ENCODE assay signal across 11 cellular contexts in the genomic region with DNA sequence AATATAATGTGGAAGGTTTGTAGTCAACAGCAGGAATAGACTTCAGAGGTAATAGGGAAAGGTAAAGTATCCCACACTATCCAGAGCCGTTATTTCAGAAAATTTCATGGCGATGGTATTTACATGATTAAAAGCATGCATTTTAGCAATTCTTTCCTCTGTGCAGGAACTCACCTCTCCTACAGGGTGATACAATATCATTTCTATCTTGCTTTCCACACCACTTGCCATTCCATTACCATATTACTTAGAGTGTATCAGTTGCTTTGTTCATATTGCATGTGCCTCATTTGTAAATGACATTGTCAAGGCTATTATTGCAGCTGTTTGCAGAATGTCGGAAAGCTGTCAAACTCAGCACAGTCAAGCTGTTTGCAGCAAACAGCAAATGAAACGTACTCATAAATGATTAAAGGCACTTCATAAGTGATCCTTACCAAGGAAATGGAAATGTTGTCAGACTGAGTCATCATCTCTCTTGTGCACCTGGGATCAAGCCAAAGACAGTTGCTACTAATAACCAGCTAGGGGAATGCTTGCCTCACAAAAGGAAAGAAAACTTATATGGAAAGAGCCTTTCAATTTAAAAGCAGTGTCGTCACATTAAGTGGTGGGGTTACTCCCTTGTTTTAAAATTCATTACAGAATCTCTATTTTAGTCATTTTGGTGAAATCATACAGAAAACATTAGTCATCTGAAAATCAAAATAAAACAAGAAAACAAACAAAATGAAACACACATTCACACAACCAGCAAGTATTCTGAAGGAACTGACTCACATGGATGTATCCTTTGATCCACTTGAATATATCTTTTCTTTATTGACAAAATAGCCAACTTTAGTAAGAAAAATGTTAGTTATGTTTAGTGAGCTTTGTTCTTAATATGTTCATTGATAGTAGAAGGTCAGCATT.
DNase-seq lines count a peak whose midpoint lies in the region; ATAC-seq, FAIRE-seq and TF ChIP-seq lines count a peak whose summit lies in the region.
"Had no signal": no experiment of that assay in that cellular context is flagged by ENCODE, and none has a peak within 500 bp of the region (broad histone marks: within the 10 kb centered on the region; RNA-seq: fewer than 3 reads in every experiment).

No MANE protein-coding gene starts in this region.

- no peaks in the 10 kb centered on the region for H3K4me1 ChIP-seq in lower lobe of right lung

- H3K36me3 ChIP-seq in lower lobe of right lung: no peaks in the 10 kb centered on the region

- H3K9me3 ChIP-seq in lower lobe of right lung: no peaks in the 10 kb centered on the region

- no peak for TF ChIP-seq POLR2A in GM12892 (IDR thresholded peaks at IDR 0.05; ENCODE audit: low read depth, low read length)

- H3K27me3 ChIP-seq in lower lobe of right lung (ENCODE audit: low read depth): no peaks in the 10 kb centered on the region

- no peak overlapping the region for H3K27ac ChIP-seq in lower lobe of right lung

- TF ChIP-seq CTCF in lower lobe of right lung (IDR thresholded peaks at IDR 0.05): no peak

- ATAC-seq in lower lobe of right lung (peak; percentile 51 to 77), GM18502 (IDR thresholded peaks at IDR 0.05; ENCODE audit: poor library complexity, unreplicated experiment) (no peak), HG02763 (IDR thresholded peaks at IDR 0.05; ENCODE audit: unreplicated experiment) (no peak), GM19452 (IDR thresholded peaks at IDR 0.05; ENCODE audit: unreplicated experiment) (no peak)

- no peak overlapping the region for H3K4me3 ChIP-seq in lower lobe of right lung

- FAIRE-seq in GM12892 (lab: Jason Lieb, UNC): peak; percentile 78

- DNase-seq in GM12892 (ENCODE audit: insufficient read length) (no peak), NCI-H2029 (lab: John Stamatoyannopoulos, UW) (peak; percentile 88), SW480 (ENCODE audit: low spot score) (peak; percentile 7), lower lobe of right lung (no peak), NCI-H226 (no peak)
- DNase-seq: activated CD8-positive, alpha-beta memory T cell treated with anti-CD3 and anti-CD28 coated beads, Interleukin-2, amount 50 U/mL, for 4 hours; DND-41; IMR-90 had no signal

- intact Hi-C loops in lower lobe of right lung (cut with DNase I): no loop called here

Comparison
In these comparisons a context has a peak if more than half of its experiments do, and no peak if none do; other contexts are left out.
1. DNase-seq: peak in NCI-H2029 (single experiment) and SW480 (single experiment); none in GM12892 (single experiment), lower lobe of right lung (single experiment) and NCI-H226 (single experiment).
2. ATAC-seq: peak in lower lobe of right lung (2 of 2); none in GM18502 (single experiment), HG02763 (single experiment) and GM19452 (single experiment).